In the genomic region with DNA sequence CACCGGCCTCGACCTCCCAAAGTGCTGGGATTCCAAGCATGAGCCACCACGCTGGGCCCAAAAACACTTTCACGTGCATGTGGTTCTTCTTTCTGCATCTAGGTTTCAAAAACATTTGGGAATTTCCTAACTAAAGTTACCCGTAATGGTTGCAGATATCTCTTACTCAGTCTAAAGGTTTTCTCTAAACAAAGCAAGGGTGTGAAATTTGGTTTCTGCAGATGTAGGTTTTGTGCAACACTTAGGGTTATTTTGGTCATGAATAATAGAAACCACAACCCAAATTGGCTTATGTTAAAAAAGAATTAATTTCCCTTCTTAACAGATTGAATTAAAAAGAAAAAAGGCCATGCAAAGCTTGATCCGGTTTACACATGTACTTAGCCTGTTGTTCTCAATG, we compare ENCODE assay signal across 23 cellular contexts.
"Had no signal": no experiment of that assay in that cellular context is flagged by ENCODE, and none has a peak within 500 bp of the region (broad histone marks: within the 10 kb centered on the region; RNA-seq: fewer than 3 reads in every experiment).

No MANE protein-coding gene starts in this region.

- H3K4me1 Mint-ChIP-seq: endodermal cell; naive thymus-derived CD8-positive, alpha-beta T cell; stimulated activated memory B cell treated with anti-CD40 and anti-IgM and Interleukin-4, amounts not matched to agents 10 μg/mL and 1 μg/mL and 100 μg/mL, for 72 hours had no signal

- H3K4me3 Mint-ChIP-seq: endodermal cell; naive thymus-derived CD8-positive, alpha-beta T cell; nephron progenitor cell; stimulated activated memory B cell treated with anti-CD40 and anti-IgM and Interleukin-4, amounts not matched to agents 10 μg/mL and 1 μg/mL and 100 μg/mL, for 72 hours had no signal

- H3K27ac ChIP-seq: dorsolateral prefrontal cortex, epithelial cell of prostate, esophagus muscularis mucosa, lower lobe of right lung, ovary, psoas muscle, sigmoid colon, thoracic aorta, tibial nerve, upper lobe of left lung had no signal

- H3K9me3 Mint-ChIP-seq: endodermal cell, nephron progenitor cell had no signal

- H3K36me3 ChIP-seq: esophagus muscularis mucosa, lower lobe of right lung, ovary, sigmoid colon, thoracic aorta, tibial nerve, upper lobe of left lung had no signal

- H3K4me1 ChIP-seq: esophagus muscularis mucosa, lower lobe of right lung, psoas muscle, sigmoid colon, upper lobe of left lung had no signal

- H3K9me3 ChIP-seq: esophagus muscularis mucosa, lower lobe of right lung, ovary, psoas muscle, sigmoid colon, thoracic aorta, tibial nerve, upper lobe of left lung had no signal

- DNase-seq: dorsolateral prefrontal cortex; effector CD8-positive, alpha-beta T cell; endodermal cell; foreskin melanocyte; hypothalamus; left ventricle myocardium superior; lower lobe of right lung; naive thymus-derived CD8-positive, alpha-beta T cell; nephron progenitor cell; occipital lobe; ovary; psoas muscle; right cardiac atrium; sigmoid colon; stimulated activated CD4-positive, alpha-beta T cell treated with anti-CD3 and anti-CD28 coated beads, Interleukin-4, amount 100 ng/mL, for 4 hours; stimulated activated naive CD8-positive, alpha-beta T cell treated with anti-CD3 and anti-CD28 coated beads, Interleukin-15, Interleukin-2, amounts not matched to agents 100 U/mL and 50 U/mL, for 24 hours; substantia nigra; upper lobe of left lung had no signal

- H3K27me3 ChIP-seq: esophagus muscularis mucosa, ovary, sigmoid colon, tibial nerve, upper lobe of left lung had no signal

- H3K27ac Mint-ChIP-seq: endodermal cell; naive thymus-derived CD8-positive, alpha-beta T cell; nephron progenitor cell; stimulated activated memory B cell treated with anti-CD40 and anti-IgM and Interleukin-4, amounts not matched to agents 10 μg/mL and 1 μg/mL and 100 μg/mL, for 72 hours had no signal

- H3K36me3 Mint-ChIP-seq: naive thymus-derived CD8-positive, alpha-beta T cell; stimulated activated memory B cell treated with anti-CD40 and anti-IgM and Interleukin-4, amounts not matched to agents 10 μg/mL and 1 μg/mL and 100 μg/mL, for 72 hours had no signal

- H3K27me3 Mint-ChIP-seq: naive thymus-derived CD8-positive, alpha-beta T cell; stimulated activated memory B cell treated with anti-CD40 and anti-IgM and Interleukin-4, amounts not matched to agents 10 μg/mL and 1 μg/mL and 100 μg/mL, for 72 hours had no signal

- H3K4me3 ChIP-seq: dorsolateral prefrontal cortex, esophagus muscularis mucosa, lower lobe of right lung, ovary, psoas muscle, sigmoid colon, thoracic aorta, tibial nerve, upper lobe of left lung had no signal
